10 cellular contexts compared by ENCODE assay signal in the genomic region with DNA sequence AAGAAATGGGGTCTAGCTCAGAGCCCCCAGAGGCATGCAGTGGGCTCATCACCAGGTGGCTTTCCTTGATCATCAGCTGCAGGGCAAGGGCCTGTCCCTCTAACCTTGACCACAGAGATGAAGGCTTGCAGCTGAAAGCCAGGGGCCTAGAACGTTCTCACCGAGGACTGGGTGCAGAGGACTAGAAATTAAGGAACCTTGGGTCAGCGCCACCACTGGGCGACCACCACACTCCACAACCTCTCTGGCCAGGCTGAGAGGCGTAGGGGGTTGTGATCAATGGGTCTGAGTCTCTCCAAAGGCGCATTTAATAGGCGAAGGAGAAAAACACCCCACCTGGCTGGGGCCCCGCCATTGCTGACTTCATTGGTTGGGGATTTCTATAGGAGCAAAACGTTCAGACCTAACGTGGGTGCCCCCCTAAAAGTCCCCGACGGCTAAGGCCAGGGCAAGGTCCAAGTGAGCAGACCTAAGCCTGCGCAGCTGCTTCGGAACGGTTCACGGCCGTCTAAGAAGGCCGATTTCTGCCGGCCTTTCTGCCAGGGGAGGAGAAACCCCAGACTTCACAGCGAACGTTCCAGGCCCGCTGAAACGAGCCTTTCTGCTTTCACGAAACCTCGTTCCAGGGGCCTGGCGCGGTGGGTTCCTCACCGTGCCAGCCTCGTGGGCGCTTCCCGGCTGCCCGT. TPM values are rescaled to one million over a fixed set of nuclear protein-coding genes. Genes with fewer than 3 reads are reported as not detected.
DNase-seq lines count a peak whose midpoint lies in the region; ATAC-seq and TF ChIP-seq lines count a peak whose summit lies in the region.
"Had no signal": no experiment of that assay in that cellular context is flagged by ENCODE, and none has a peak within 500 bp of the region (broad histone marks: within the 10 kb centered on the region; RNA-seq: fewer than 3 reads in every experiment).

No MANE protein-coding gene starts in this region.

- no peak for ATAC-seq in left ventricle myocardium superior
- no peak for ATAC-seq in body of pancreas
- no peak for ATAC-seq in upper lobe of right lung
- no peak for ATAC-seq in esophagus mucosa
- no peak for ATAC-seq in HG02973 (IDR thresholded peaks at IDR 0.05; ENCODE audit: unreplicated experiment)

- no peak for TF ChIP-seq POLR2A in body of pancreas (IDR thresholded peaks at IDR 0.05)

- H3K27ac ChIP-seq in right atrium auricular region (no peak overlapping the region), body of pancreas (peak overlapping the region in 3 of 4 donors; percentile 6 to 49 (median 30)), mesendoderm (ENCODE audit: low read depth, low read length) (no peak overlapping the region), upper lobe of right lung (no peak overlapping the region)

- H3K18ac ChIP-seq in mesendoderm (ENCODE audit: low read length): no peak overlapping the region

- no peak overlapping the region for H3K56ac ChIP-seq in mesendoderm (ENCODE audit: low read length)

- H2BK120ac ChIP-seq in mesendoderm (ENCODE audit: low read depth, low read length): no peak overlapping the region

- no peaks in the 10 kb centered on the region for H3K79me2 ChIP-seq in mesendoderm (ENCODE audit: control insufficient read depth, insufficient read depth, low read length)

- H3K4me3 ChIP-seq in right atrium auricular region (peak overlapping the region; percentile 24 to 41), body of pancreas (no peak overlapping the region), mesendoderm (ENCODE audit: low read length) (no peak overlapping the region), upper lobe of right lung (peak overlapping the region; percentile 45)

- no peak for TF ChIP-seq CTCF in right atrium auricular region (IDR thresholded peaks at IDR 0.05)
- no peak for TF ChIP-seq CTCF in body of pancreas (IDR thresholded peaks at IDR 0.05)
- no peak for TF ChIP-seq CTCF in upper lobe of right lung (IDR thresholded peaks at IDR 0.05)

- H3K9ac ChIP-seq in mesendoderm (ENCODE audit: low read length): no peak overlapping the region

- DNase-seq in right atrium auricular region (ENCODE audit: low spot score): no peak
- no peak for DNase-seq in left ventricle myocardium superior
- no peak for DNase-seq in body of pancreas
- DNase-seq in mesendoderm: no peak
- no peak for DNase-seq in upper lobe of right lung
- DNase-seq in NOMO-1 treated with DMSO at 0.1 percent for 48 hours (lab: John Stamatoyannopoulos, UW; ENCODE audit: unreplicated experiment): no peak
- DNase-seq: KG1 had no signal

- H2BK5ac ChIP-seq in mesendoderm (ENCODE audit: low read length): no peak overlapping the region

- H3K79me1 ChIP-seq in mesendoderm (ENCODE audit: low read length): no peaks in the 10 kb centered on the region

- no peak overlapping the region for H3K4me2 ChIP-seq in mesendoderm (ENCODE audit: low read length)

- no peak overlapping the region for H4K8ac ChIP-seq in mesendoderm (ENCODE audit: low read depth, low read length)

- no peak overlapping the region for H3K4ac ChIP-seq in mesendoderm (ENCODE audit: low read depth, low read length)

- peak overlapping the region; percentile 50 for H2AK5ac ChIP-seq in mesendoderm (ENCODE audit: low read length)

- no peak overlapping the region for H4K5ac ChIP-seq in mesendoderm (ENCODE audit: low read length)

- H3K36me3 ChIP-seq in right atrium auricular region (no peaks in the 10 kb centered on the region), body of pancreas (replicated peaks in 1 of 2; ENCODE audit: insufficient read depth in 1 of 2, low read depth in 2 of 2) (no peaks in the 10 kb centered on the region), mesendoderm (ENCODE audit: control insufficient read depth, insufficient read depth, low read length) (no peaks in the 10 kb centered on the region), upper lobe of right lung (no peaks in the 10 kb centered on the region)

- H3K27me3 ChIP-seq in right atrium auricular region (no peaks in the 10 kb centered on the region), body of pancreas (no peaks in the 10 kb centered on the region), mesendoderm (ENCODE audit: insufficient read depth, low read length, poor library complexity) (no peaks in the 10 kb centered on the region), upper lobe of right lung (peaks cover 35% of the 10 kb centered on the region)

- peaks cover 0 to 12% of the 10 kb centered on the region in 2 donors for H3K4me1 ChIP-seq in right atrium auricular region
- peaks cover 29% of the 10 kb centered on the region for H3K4me1 ChIP-seq in body of pancreas
- H3K4me1 ChIP-seq in mesendoderm (ENCODE audit: control insufficient read depth, low read depth, low read length): peaks cover 8% of the 10 kb centered on the region
- H3K4me1 ChIP-seq in upper lobe of right lung: peaks cover 9% of the 10 kb centered on the region

- H3K9me3 ChIP-seq in right atrium auricular region (no peaks in the 10 kb centered on the region), body of pancreas (no peaks in the 10 kb centered on the region), upper lobe of right lung (no peaks in the 10 kb centered on the region)

- no peak overlapping the region for H2BK15ac ChIP-seq in mesendoderm (replicated peaks; ENCODE audit: low read depth)

- no peak overlapping the region for H3K23ac ChIP-seq in mesendoderm (ENCODE audit: low read length)

- 71 to 81% methylated on average over 9 to 32 of the region's 32 CpGs for WGBS in body of pancreas, 2 donors
- no CpG with 5 or more reads among the region's 32 CpGs for WGBS in mesendoderm (ENCODE audit: extremely low coverage, insufficient coverage, low lambda C conversion rate)

- intact Hi-C loops in left ventricle myocardium superior (cut with micrococcal nuclease) (no loop called here), body of pancreas (cut with DNase I) (no loop called here), upper lobe of right lung (cut with DNase I) (no loop called here)

RNA-seq across cellular contexts. Expression of a gene that starts 0.9 kb away (rescaled TPM):
- total RNA-seq in right atrium auricular region: under 1 TPM in 1 of 2 donors, not detected in 1; 0.37 TPM
- total RNA-seq in left ventricle myocardium superior: not detected
- total RNA-seq in body of pancreas: 1 to 10 TPM; 1.0 to 9.6 TPM
- polyA plus RNA-seq in mesendoderm (2013, experiment 1 of 2): 0.49 TPM
- polyA plus RNA-seq in mesendoderm (2013, experiment 2 of 2): 0.46 TPM
- total RNA-seq in upper lobe of right lung: not detected
- total RNA-seq in esophagus mucosa: 3.7 TPM
- total RNA-seq: glomerular endothelial cell had no signal

Comparison
In these comparisons a context has a peak if more than half of its experiments do, and no peak if none do; other contexts are left out.
1. H3K27ac ChIP-seq: peak in body of pancreas (3 of 4); none in right atrium auricular region (0 of 2), mesendoderm (single experiment) and upper lobe of right lung (single experiment).
2. H3K4me3 ChIP-seq: peak in right atrium auricular region (2 of 2) and upper lobe of right lung (single experiment); none in body of pancreas (0 of 2) and mesendoderm (single experiment).